ENCODE assay signal across 20 cellular contexts in genomic region chr6:144548525-144548924, GRCh38.
A peak's percentile ranks its signal among the peaks of the same experiment; 100 is the strongest.
DNase-seq lines count a peak whose midpoint lies in the region; FAIRE-seq and TF ChIP-seq lines count a peak whose summit lies in the region.
"Had no signal": no experiment of that assay in that cellular context is flagged by ENCODE, and none has a peak within 500 bp of the region (broad histone marks: within the 10 kb centered on the region; RNA-seq: fewer than 3 reads in every experiment).

No MANE protein-coding gene starts in this region.

- DNase-seq in NCI-H2196 (lab: John Stamatoyannopoulos, UW; ENCODE audit: unreplicated experiment) = peak; percentile 12
- DNase-seq in NCI-H2196 treated with DMSO at 0.1 percent for 48 hours (lab: John Stamatoyannopoulos, UW; ENCODE audit: unreplicated experiment) = no peak
- peak; percentile 70 for DNase-seq in NCI-H69 (lab: John Stamatoyannopoulos, UW)
- DNase-seq in cerebellar nuclear complex (lab: John Stamatoyannopoulos, UW) = no peak
- DNase-seq in MM.1S = no peak
- DNase-seq in globus pallidus (ENCODE audit: low spot score) = no peak
- DNase-seq: activated CD8-positive, alpha-beta T cell treated with anti-CD3 and anti-CD28 coated beads, Interleukin-2, amount 10 ng/mL, durations not matched to agents 7 days and 5 days; activated effector memory CD4-positive, alpha-beta T cell treated with anti-CD3 and anti-CD28 coated beads, Interleukin-2, amount 50 U/mL, for 16 hours; heart right ventricle; left cardiac atrium; naive thymus-derived CD4-positive, alpha-beta T cell; NCI-H1092; ovary; SHP77 treated with DMSO at 0.1 percent for 48 hours; substantia nigra had no signal

- H3K9me3 ChIP-seq in parathyroid adenoma (ENCODE audit: control insufficient read depth, low read length) = no peaks in the 10 kb centered on the region
- no peaks in the 10 kb centered on the region for H3K9me3 ChIP-seq in MM.1S (replicated peaks; ENCODE audit: insufficient read depth, low read length)
- H3K9me3 ChIP-seq: BLaER1, HAP-1, heart right ventricle, ovary had no signal

- FAIRE-seq in islet of Langerhans (lab: Jason Lieb, UNC) = peak; percentile 96
- FAIRE-seq: endothelial cell of umbilical vein had no signal

- no peaks in the 10 kb centered on the region for H3F3A ChIP-seq in MM.1S (ENCODE audit: insufficient read depth, low read length)

- H3K36me3 ChIP-seq in parathyroid adenoma (ENCODE audit: control insufficient read depth, insufficient read depth, low read length) (no peaks in the 10 kb centered on the region), MM.1S (replicated peaks; ENCODE audit: insufficient read depth, low read length) (no peaks in the 10 kb centered on the region)
- H3K36me3 ChIP-seq: HAP-1, ovary had no signal

- H3K79me2 ChIP-seq in parathyroid adenoma = no peaks in the 10 kb centered on the region
- no peaks in the 10 kb centered on the region for H3K79me2 ChIP-seq in MM.1S (ENCODE audit: low read length)

- H4K20me1 ChIP-seq in MM.1S (ENCODE audit: insufficient read depth, low read length) = no peaks in the 10 kb centered on the region
- H4K20me1 ChIP-seq: BLaER1 had no signal

- H3K4me1 ChIP-seq in parathyroid adenoma = no peaks in the 10 kb centered on the region
- no peaks in the 10 kb centered on the region for H3K4me1 ChIP-seq in MM.1S (ENCODE audit: low read length)
- H3K4me1 ChIP-seq: BLaER1, HAP-1, heart right ventricle had no signal

- H2AFZ ChIP-seq in parathyroid adenoma (no peak overlapping the region), MM.1S (ENCODE audit: low read length) (no peak overlapping the region)

- H3K9ac ChIP-seq in parathyroid adenoma = no peak overlapping the region
- H3K9ac ChIP-seq in MM.1S (ENCODE audit: low read length) = no peak overlapping the region
- H3K9ac ChIP-seq: BLaER1 had no signal

- H3K27ac ChIP-seq in parathyroid adenoma = no peak overlapping the region
- H3K27ac ChIP-seq in MM.1S (ENCODE audit: low read length) = no peak overlapping the region
- H3K27ac ChIP-seq: BLaER1, heart right ventricle, ovary had no signal

- H3K27me3 ChIP-seq in parathyroid adenoma (ENCODE audit: control insufficient read depth, insufficient read depth, low read length) (no peaks in the 10 kb centered on the region), MM.1S (replicated peaks; ENCODE audit: insufficient read depth, low read length) (no peaks in the 10 kb centered on the region)
- H3K27me3 ChIP-seq: BLaER1, heart right ventricle, ovary had no signal

- TF ChIP-seq CTCF in parathyroid adenoma (IDR thresholded peaks at IDR 0.05) (peak; percentile 49), MM.1S (IDR thresholded peaks at IDR 0.05; ENCODE audit: low read length) (no peak)

- H3K4me2 ChIP-seq in parathyroid adenoma (ENCODE audit: low read length) = no peak overlapping the region
- H3K4me2 ChIP-seq in MM.1S (ENCODE audit: low read depth, low read length) = no peak overlapping the region
- H3K4me2 ChIP-seq: BLaER1 had no signal

- H3K4me3 ChIP-seq in parathyroid adenoma (ENCODE audit: low read depth, low read length) (no peak overlapping the region), MM.1S (ENCODE audit: low read length) (no peak overlapping the region)
- H3K4me3 ChIP-seq: BLaER1, HAP-1, heart right ventricle, ovary had no signal

- no peaks in the 10 kb centered on the region for H3K9me2 ChIP-seq in MM.1S (replicated peaks; ENCODE audit: insufficient read depth, low read length)

Comparison
In these comparisons a context has a peak if more than half of its experiments do, and no peak if none do; other contexts are left out.
1. DNase-seq: peak in NCI-H2196 (single experiment) and NCI-H69 (single experiment); none in NCI-H2196 treated with DMSO at 0.1 percent for 48 hours (single experiment), cerebellar nuclear complex (0 of 2), MM.1S (single experiment) and globus pallidus (single experiment).